ENCODE assay signal across 1 cellular context in genomic region chr21:42671778-42672593, GRCh38.
TF ChIP-seq lines count a peak whose summit lies in the region.

No MANE protein-coding gene starts in this region.

TF ChIP-seq in HepG2, 621 proteins besides CTCF, POLR2A, EP300 and RAD21 (continued from another document):
- peak; percentile 47; the same call in 1 of the 2 replicates for TF ChIP-seq BCL6 (CRISPR knock-in tag; IDR thresholded peaks at IDR 0.05)
- peak; percentile 80 for TF ChIP-seq ZNF609 (CRISPR knock-in tag; IDR thresholded peaks at IDR 0.05; ENCODE audit: borderline replicate concordance)
- TF ChIP-seq ZNF280B (CRISPR knock-in tag; IDR thresholded peaks at IDR 0.05; ENCODE audit: borderline replicate concordance), result no peak
- no peak for TF ChIP-seq ATF2 (CRISPR knock-in tag; IDR thresholded peaks at IDR 0.05)
- TF ChIP-seq SALL1 (CRISPR knock-in tag; IDR thresholded peaks at IDR 0.05), result peak; percentile 80
- 0 out of 2 replicates have a peak, but pooled peaks have one; percentile 39 for TF ChIP-seq PAXIP1 (CRISPR knock-in tag; conservative IDR thresholded peaks at IDR 0.05)
- no peak for TF ChIP-seq ZNF20 (CRISPR knock-in tag; IDR thresholded peaks at IDR 0.05)
- TF ChIP-seq TBX2 (CRISPR knock-in tag; IDR thresholded peaks at IDR 0.05; ENCODE audit: borderline replicate concordance), result 0 out of 2 replicates have a peak, but pooled peaks have one; percentile 21
- TF ChIP-seq KAT8 (CRISPR knock-in tag; IDR thresholded peaks at IDR 0.05), result peak; percentile 46; the same call in 1 of the 2 replicates
- peak; percentile 70; the same call in 1 of the 2 replicates for TF ChIP-seq ZNF501 (CRISPR knock-in tag; IDR thresholded peaks at IDR 0.05)
- 0 out of 2 replicates have a peak, but pooled peaks have one; percentile 41 for TF ChIP-seq ERF (CRISPR knock-in tag; IDR thresholded peaks at IDR 0.05)
- no peak for TF ChIP-seq NR2F1 (CRISPR knock-in tag; IDR thresholded peaks at IDR 0.05)
- no peak for TF ChIP-seq ATF5 (CRISPR knock-in tag; IDR thresholded peaks at IDR 0.05; ENCODE audit: low read depth)
- TF ChIP-seq TFDP1 (CRISPR knock-in tag; IDR thresholded peaks at IDR 0.05; ENCODE audit: borderline replicate concordance), result peak; percentile 52; the same call in 1 of the 2 replicates
- TF ChIP-seq NFKB2 (CRISPR knock-in tag; IDR thresholded peaks at IDR 0.05; ENCODE audit: borderline replicate concordance), result peak; percentile 28; the same call in 1 of the 2 replicates
- peak; percentile 34; the same call in 1 of the 2 replicates for TF ChIP-seq FOXO1 (CRISPR knock-in tag; IDR thresholded peaks at IDR 0.05)
- TF ChIP-seq ZFP91 (CRISPR knock-in tag; IDR thresholded peaks at IDR 0.05; ENCODE audit: borderline replicate concordance), result no peak
- TF ChIP-seq SIX4 (CRISPR knock-in tag; IDR thresholded peaks at IDR 0.05), result peak; percentile 98
- TF ChIP-seq UBTF (CRISPR knock-in tag; IDR thresholded peaks at IDR 0.05), result 0 out of 2 replicates have a peak, but pooled peaks have one; percentile 36
- no peak for TF ChIP-seq SOX13 (IDR thresholded peaks at IDR 0.05)
- peak in 1 of 2 experiments; percentile 64; a peak in 2 of 4 replicates for TF ChIP-seq SOX13 (CRISPR knock-in tag; conservative IDR thresholded peaks at IDR 0.05 in 1 of 2, IDR thresholded peaks at IDR 0.05 in 1 of 2)
- TF ChIP-seq SOX6 (IDR thresholded peaks at IDR 0.05), result no peak
- peak; percentile 51 for TF ChIP-seq SOX6 (CRISPR knock-in tag; IDR thresholded peaks at IDR 0.05)
- TF ChIP-seq ARID3A (IDR thresholded peaks at IDR 0.05; ENCODE audit: low read depth, low read length), result peak; percentile 83
- TF ChIP-seq PCBP1 (IDR thresholded peaks at IDR 0.05; ENCODE audit: borderline replicate concordance, low read depth, low read length), result no peak
- peak; percentile 99 for TF ChIP-seq SIX1 (CRISPR knock-in tag; IDR thresholded peaks at IDR 0.05; ENCODE audit: borderline replicate concordance)
- peak; percentile 40; the same call in 1 of the 2 replicates for TF ChIP-seq SOX5 (CRISPR knock-in tag; IDR thresholded peaks at IDR 0.05; ENCODE audit: borderline replicate concordance)
- no peak for TF ChIP-seq BRF2 (CRISPR knock-in tag; IDR thresholded peaks at IDR 0.05)
- TF ChIP-seq HMG20A (CRISPR knock-in tag; IDR thresholded peaks at IDR 0.05; ENCODE audit: borderline replicate concordance), result peak; percentile 77; the same call in 1 of the 2 replicates
- TF ChIP-seq SP5 (CRISPR knock-in tag; IDR thresholded peaks at IDR 0.05; ENCODE audit: borderline replicate concordance, low read depth), result peak; percentile 22; the same call in 1 of the 2 replicates
- no peak for TF ChIP-seq NFRKB (IDR thresholded peaks at IDR 0.05)
- TF ChIP-seq IKZF5 (CRISPR knock-in tag; IDR thresholded peaks at IDR 0.05), result peak; percentile 49; the same call in 1 of the 2 replicates
- TF ChIP-seq YEATS4 (CRISPR knock-in tag; IDR thresholded peaks at IDR 0.05; ENCODE audit: borderline replicate concordance), result no peak
